ENCODE assay signal across 13 cellular contexts in the genomic region with DNA sequence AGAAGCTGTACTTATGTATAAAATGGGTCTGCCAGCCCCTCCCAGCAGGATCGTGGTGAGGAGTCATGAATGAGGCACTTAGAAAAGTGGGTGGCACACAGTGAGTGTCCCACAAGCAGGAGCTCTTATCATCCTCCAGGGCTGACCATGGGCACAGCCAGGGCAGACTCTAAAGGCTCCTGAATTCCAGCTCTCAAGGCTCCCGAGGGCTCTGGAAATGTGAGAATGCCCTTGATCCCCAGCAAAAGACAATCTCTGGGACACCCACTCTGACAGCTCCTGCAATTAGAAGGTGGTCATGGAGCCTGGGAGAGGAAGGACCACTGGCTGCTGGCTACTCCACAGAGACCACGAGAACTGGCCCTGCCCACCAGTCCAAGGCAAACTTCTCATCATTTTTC. TPM values are rescaled to one million over a fixed set of nuclear protein-coding genes. Genes with fewer than 3 reads are reported as not detected.
DNase-seq lines count a peak whose midpoint lies in the region; ATAC-seq, FAIRE-seq and TF ChIP-seq lines count a peak whose summit lies in the region.
"Had no signal": no experiment of that assay in that cellular context is flagged by ENCODE, and none has a peak within 500 bp of the region (broad histone marks: within the 10 kb centered on the region; RNA-seq: fewer than 3 reads in every experiment).

No MANE protein-coding gene starts in this region.

- TF ChIP-seq CTCF in ascending aorta (IDR thresholded peaks at IDR 0.05) (no peak), kidney (IDR thresholded peaks at IDR 0.05; ENCODE audit: borderline replicate concordance, extremely low read depth, insufficient read depth) (no peak)

- H3K9ac ChIP-seq in kidney (ENCODE audit: low read length in 2 of 2): no peak overlapping the region

- ATAC-seq in sciatic nerve: no peak

- no peak for FAIRE-seq in kidney (lab: Jason Lieb, UNC)
- FAIRE-seq: HTR-8/SVneo had no signal

- no peaks in the 10 kb centered on the region for H3K36me3 ChIP-seq in ascending aorta
- H3K36me3 ChIP-seq in kidney (ENCODE audit: control insufficient read depth in 1 of 2, insufficient read depth in 2 of 2, low read length in 2 of 2): no peaks in the 10 kb centered on the region

- H3K9me3 ChIP-seq in ascending aorta (no peaks in the 10 kb centered on the region), kidney (ENCODE audit: control insufficient read depth in 1 of 2, low read length in 2 of 2) (no peaks in the 10 kb centered on the region)

- DNase-seq in AG20443 (ENCODE audit: low spot score) (peak; percentile 41), ascending aorta (ENCODE audit: low spot score in 2 of 2) (no peak), kidney (no peak), sciatic nerve (ENCODE audit: low spot score) (peak; percentile 39), activated gamma-delta T cell (lab: John Stamatoyannopoulos, UW) (no peak), dermis blood vessel endothelial cell (no peak), H4 (ENCODE audit: low spot score) (no peak)
- DNase-seq in stimulated activated CD4-positive, alpha-beta T cell treated with anti-CD3 and anti-CD28 coated beads, Interleukin-1b, Interleukin-23, amount 100 ng/mL, for 48 hours: no peak
- DNase-seq: NCI-H2029, PC-9 had no signal

- intact Hi-C loops in ascending aorta (cut with DNase I) (loop anchor here (1.0 to 10.0 kb wide), 5 partner anchors 33 to 806 kb away; a partner anchor contains a TSS), kidney (cut with DNase I) (no loop called here), sciatic nerve (cut with DNase I) (no loop called here)

- H3K27ac ChIP-seq in ascending aorta: peak overlapping the region; percentile 86 to 94
- H3K27ac ChIP-seq in kidney (ENCODE audit: low read depth in 2 of 2, low read length in 2 of 2): no peak overlapping the region
- H3K27ac ChIP-seq: PC-9, VCaP had no signal

- H3K4me3 ChIP-seq in ascending aorta (peak overlapping the region; percentile 86 to 87), kidney (ENCODE audit: low read length in 2 of 2) (peak overlapping the region; percentile 74 to 75)
- H3K4me3 ChIP-seq: PC-9 had no signal

- H3K4me1 ChIP-seq in ascending aorta (peaks cover 15 to 62% of the 10 kb centered on the region in 2 donors), kidney (ENCODE audit: control insufficient read depth in 1 of 2, insufficient read depth in 1 of 2, low read depth in 1 of 2, low read length in 2 of 2) (peaks cover 3 to 19% of the 10 kb centered on the region in 2 donors)

- no peaks in the 10 kb centered on the region for H3K27me3 ChIP-seq in ascending aorta

RNA-seq across cellular contexts. Expression of a gene that starts 1.6 kb away (rescaled TPM):
- total RNA-seq in ascending aorta (17.7 TPM), kidney (8.5 TPM), sciatic nerve (16.4 TPM), dermis blood vessel endothelial cell (0.56 and 1.0 TPM in 2 replicates)
- polyA plus RNA-seq in kidney (ENCODE audit: insufficient read depth, low read depth, low replicate concordance): 7.4 TPM
- 0.23 and 0.29 TPM in 2 replicates for total RNA-seq in H4 (2014; rRNA removed; shearing (Covaris generic))
- total RNA-seq: MCF 10A, PC-9 had no signal

RNA-seq across cellular contexts. Expression of a gene that starts 20.1 kb away (rescaled TPM):
- not detected for total RNA-seq in ascending aorta
- total RNA-seq in kidney: not detected
- not detected for polyA plus RNA-seq in kidney (ENCODE audit: insufficient read depth, low read depth, low replicate concordance)
- total RNA-seq in sciatic nerve: not detected
- not detected in 2 replicates for total RNA-seq in dermis blood vessel endothelial cell
- not detected in 2 replicates for total RNA-seq in H4 (2014; rRNA removed; shearing (Covaris generic))
- total RNA-seq: MCF 10A, PC-9 had no signal

Comparison
In these comparisons a context has a peak if more than half of its experiments do, and no peak if none do; other contexts are left out.
1. DNase-seq: peak in AG20443 (single experiment) and sciatic nerve (single experiment); none in ascending aorta (0 of 2), kidney (single experiment), activated gamma-delta T cell (single experiment), stimulated activated CD4-positive, alpha-beta T cell treated with anti-CD3 and anti-CD28 coated beads, Interleukin-1b, Interleukin-23, amount 100 ng/mL, for 48 hours (single experiment), dermis blood vessel endothelial cell (single experiment) and H4 (single experiment).
2. H3K27ac ChIP-seq: peak in ascending aorta (2 of 2); none in kidney (0 of 2).